In the genomic region with DNA sequence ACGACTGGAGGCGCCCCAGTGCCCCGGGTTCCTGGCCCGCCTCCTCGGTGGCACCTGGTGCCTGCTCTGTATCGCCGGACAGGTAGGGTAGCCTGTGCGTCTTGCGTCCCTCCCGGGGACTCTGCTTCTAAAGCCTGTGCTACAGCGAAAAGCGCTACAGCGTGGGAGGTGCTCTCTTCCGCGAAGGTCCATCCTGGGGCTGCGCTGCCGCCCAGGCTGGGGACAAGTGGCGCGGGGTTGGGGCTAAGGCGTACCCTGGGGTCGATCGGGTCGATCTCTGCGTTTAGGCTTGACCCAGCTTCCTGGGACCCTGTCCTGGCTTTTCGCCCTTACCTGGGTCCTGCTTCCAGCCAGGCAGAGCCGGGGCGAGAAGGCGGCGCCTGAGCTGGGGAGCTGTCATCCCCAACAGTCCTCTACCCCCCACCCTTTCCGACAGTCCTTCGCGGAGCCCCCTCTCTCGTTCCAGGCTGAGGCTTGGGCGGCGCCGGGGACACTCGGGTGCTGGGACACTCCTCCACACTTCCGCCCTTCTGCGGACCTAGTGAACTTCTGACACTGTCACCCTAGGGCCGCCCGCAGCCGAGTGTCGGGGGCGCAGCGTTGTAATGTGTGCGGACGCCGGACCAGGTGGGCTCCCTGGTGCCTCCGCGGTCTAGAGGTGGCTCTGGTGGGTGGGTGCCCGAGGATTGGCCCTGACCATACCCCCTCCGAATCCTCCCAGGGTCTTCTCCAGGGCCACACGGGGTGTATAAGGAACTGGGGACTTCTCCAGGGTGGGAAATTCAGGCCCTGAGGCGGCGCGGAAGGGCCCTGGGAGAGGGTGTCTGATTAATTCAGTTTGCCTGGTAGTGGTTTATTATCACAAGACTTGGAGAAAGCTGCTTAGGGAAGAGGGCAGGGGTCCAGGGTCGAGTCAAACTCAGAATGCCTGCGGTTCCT, we compare ENCODE assay signal across 13 cellular contexts.
DNase-seq lines count a peak whose midpoint lies in the region; ATAC-seq, FAIRE-seq and TF ChIP-seq lines count a peak whose summit lies in the region.
"Had no signal": no experiment of that assay in that cellular context is flagged by ENCODE, and none has a peak within 500 bp of the region (broad histone marks: within the 10 kb centered on the region; RNA-seq: fewer than 3 reads in every experiment).

No MANE protein-coding gene starts in this region.

- in situ Hi-C loops in HepG2 (cut with HindIII; ENCODE audit: extremely low pct_ligation_motif_present, low pct_unique_long_range_greater_than_20kb) = no loop called here

- POLR2A ChIA-PET in HepG2 (lab: Yijun Ruan, JAX) = no interaction called here

- CTCF ChIA-PET in HepG2 (lab: Yijun Ruan, JAX; ENCODE audit: low intra/inter-chr PET ratio, low total read pairs) = no interaction called here

- H3K4me3 ChIP-seq in liver (ENCODE audit: low read depth in 1 of 3, low read length in 3 of 3) (peak overlapping the region in 2 of 3 donors; percentile 23 to 54), HepG2 (replicated peaks in 1 of 3; ENCODE audit: insufficient read depth in 1 of 3, low read depth in 2 of 3, low read length in 3 of 3) (no peak overlapping the region), osteoblast (ENCODE audit: insufficient read depth, low read length) (no peak overlapping the region)

- H3K4me1 ChIP-seq in liver (ENCODE audit: control insufficient read depth in 4 of 4, insufficient read depth in 4 of 4, low read length in 3 of 4) = peaks cover 5 to 18% (median 14%) of the 10 kb centered on the region in 4 donors
- H3K4me1 ChIP-seq in HepG2 (ENCODE audit: insufficient read depth, low read length) = no peaks in the 10 kb centered on the region
- H3K4me1 ChIP-seq in osteoblast (ENCODE audit: insufficient read depth, low read length) = no peaks in the 10 kb centered on the region

- no peak for DNase-seq in HepG2 (ENCODE audit: low spot score)
- DNase-seq in left ventricle myocardium superior = peak; percentile 26
- DNase-seq in osteoblast (ENCODE audit: insufficient read length, low spot score, missing footprints) = peak; percentile 63
- DNase-seq in inferior parietal cortex (ENCODE audit: extremely low spot score) = no peak
- no peak for DNase-seq in activated CD4-positive, alpha-beta T cell treated with anti-CD3 and anti-CD28 coated beads for 1 hour
- DNase-seq in activated CD4-positive, CD25-positive, alpha-beta regulatory T cell treated with anti-CD3 and anti-CD28 coated beads, Interleukin-2, amount 50 U/mL, for 72 hours = no peak
- DNase-seq: ACHN; cortex of kidney; NK-92 treated with Interleukin-12 subunit alpha and Interleukin-12 subunit beta, amount 100 ng/mL, for 24 hours had no signal

- no peaks in the 10 kb centered on the region for H3K9me3 ChIP-seq in liver (ENCODE audit: control insufficient read depth in 4 of 4, low read length in 3 of 4)
- H3K9me3 ChIP-seq in HepG2 (ENCODE audit: low read length) = no peaks in the 10 kb centered on the region
- no peaks in the 10 kb centered on the region for H3K9me3 ChIP-seq in osteoblast (ENCODE audit: low read depth, low read length)

- no peaks in the 10 kb centered on the region for H4K20me1 ChIP-seq in HepG2 (ENCODE audit: insufficient read depth, low read length)
- no peaks in the 10 kb centered on the region for H4K20me1 ChIP-seq in osteoblast (ENCODE audit: insufficient read depth, low read length)

- peak overlapping the region; percentile 37 to 50 for H3K27ac ChIP-seq in liver (ENCODE audit: low read depth in 1 of 2, low read length in 2 of 2)
- H3K27ac ChIP-seq in HepG2 (ENCODE audit: extremely low read length, insufficient read depth, low read length) = no peak overlapping the region
- H3K27ac ChIP-seq in osteoblast (ENCODE audit: low read depth, low read length) = no peak overlapping the region

- no peak for ATAC-seq in HepG2
- ATAC-seq in left ventricle myocardium superior = peak; percentile 24
- ATAC-seq in GM21737 (IDR thresholded peaks at IDR 0.05; ENCODE audit: unreplicated experiment) = no peak

- 7% methylated on average over 58 of the region's 58 CpGs for WGBS in liver
- 58% methylated on average over 11 of the region's 58 CpGs for WGBS in HepG2 (ENCODE audit: low lambda C conversion rate)

- TF ChIP-seq EP300 in HepG2 (IDR thresholded peaks at IDR 0.05; ENCODE audit: low read depth in 2 of 2, low read length in 2 of 2) (no peak), HepG2 (CRISPR knock-in tag; IDR thresholded peaks at IDR 0.05; ENCODE audit: borderline replicate concordance) (no peak)

- intact Hi-C loops in HepG2 (cut with micrococcal nuclease; ENCODE audit: unreplicated experiment) (no loop called here), left ventricle myocardium superior (cut with micrococcal nuclease) (no loop called here)

- H3K9ac ChIP-seq in liver (ENCODE audit: low read depth in 1 of 2, low read length in 2 of 2) = no peak overlapping the region
- H3K9ac ChIP-seq in HepG2 (ENCODE audit: insufficient read depth, low read depth, low read length) = no peak overlapping the region

- no peaks in the 10 kb centered on the region for H3K79me2 ChIP-seq in HepG2 (ENCODE audit: insufficient read depth, low read length)
- H3K79me2 ChIP-seq in osteoblast (ENCODE audit: insufficient read depth, low read length) = no peaks in the 10 kb centered on the region

- H3K27me3 ChIP-seq in liver (ENCODE audit: control insufficient read depth in 4 of 4, insufficient read depth in 4 of 4, low read length in 3 of 4) (peaks cover 0 to 12% (median 4%) of the 10 kb centered on the region in 4 donors), HepG2 (ENCODE audit: control insufficient read depth in 1 of 2, insufficient read depth in 2 of 2, low read length in 2 of 2) (no peaks in the 10 kb centered on the region; a peak in 1 of 5 replicates), osteoblast (ENCODE audit: insufficient read depth, low read length) (peaks cover 34% of the 10 kb centered on the region)

- no TSS peak for BruUV-seq in HepG2 (replicated peaks; lab: Mats Ljungman, UMichigan)

- TF ChIP-seq RAD21 in liver (IDR thresholded peaks at IDR 0.05) (no peak), HepG2 (CRISPR knock-in tag; IDR thresholded peaks at IDR 0.05) (no peak)

- H3K4me2 ChIP-seq in HepG2 (ENCODE audit: low read depth, low read length) (no peak overlapping the region), osteoblast (ENCODE audit: insufficient read depth, low read length) (no peak overlapping the region)

- H3K36me3 ChIP-seq in liver (ENCODE audit: control insufficient read depth in 4 of 4, insufficient read depth in 3 of 4, low read depth in 1 of 4, low read length in 3 of 4) (no peaks in the 10 kb centered on the region), HepG2 (replicated peaks in 1 of 2; ENCODE audit: control insufficient read depth in 1 of 2, insufficient read depth in 2 of 2, low read length in 2 of 2) (no peaks in the 10 kb centered on the region), osteoblast (ENCODE audit: insufficient read depth, low read length) (no peaks in the 10 kb centered on the region)

- no peak for FAIRE-seq in HepG2 (lab: Jason Lieb, UNC)
- FAIRE-seq: islet of Langerhans, TTC549 had no signal

- no peak for TF ChIP-seq POLR2A in HepG2 (IDR thresholded peaks at IDR 0.05; ENCODE audit: insufficient read depth in 1 of 2, low read depth in 2 of 2, low read length in 2 of 2)

- no peak overlapping the region for H2AFZ ChIP-seq in HepG2 (ENCODE audit: low read length)
- no peak overlapping the region for H2AFZ ChIP-seq in osteoblast (ENCODE audit: low read length)

- no peak for TF ChIP-seq CTCF in liver (IDR thresholded peaks at IDR 0.05; ENCODE audit: low read depth, low read length, missing input control)
- no peak for TF ChIP-seq CTCF in HepG2 (CRISPR knock-in tag; IDR thresholded peaks at IDR 0.05)
- no peak for TF ChIP-seq CTCF in osteoblast (IDR thresholded peaks at IDR 0.05; ENCODE audit: extremely low read depth, low read depth, low read length)

TF ChIP-seq in liver, 16 proteins besides CTCF, POLR2A, EP300 and RAD21:
- TF ChIP-seq NR2F2 (IDR thresholded peaks at IDR 0.05) (peak; percentile 16), ZBTB33 (IDR thresholded peaks at IDR 0.05) (no peak), HNF4A (conservative IDR thresholded peaks at IDR 0.05) (no peak)

TF ChIP-seq in HepG2, 621 proteins besides CTCF, POLR2A, EP300 and RAD21 (continues in another document):
- TF ChIP-seq, protein P1, sequence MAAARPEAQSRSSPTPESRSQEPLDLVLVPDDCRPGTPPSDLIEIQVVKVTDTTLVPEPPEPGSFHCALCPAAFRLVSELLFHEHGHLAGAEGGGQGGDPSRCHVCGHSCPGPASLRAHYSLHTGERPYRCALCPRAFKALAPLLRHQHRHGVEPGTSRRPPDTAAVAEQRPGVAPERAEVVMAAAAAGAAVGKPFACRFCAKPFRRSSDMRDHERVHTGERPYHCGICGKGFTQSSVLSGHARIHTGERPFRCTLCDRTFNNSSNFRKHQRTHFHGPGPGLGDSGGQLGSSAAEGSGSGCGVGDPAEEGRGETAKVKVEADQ (CRISPR knock-in tag; IDR thresholded peaks at IDR 0.05; ENCODE audit: borderline replicate concordance) = no peak
- TF ChIP-seq, protein P2, sequence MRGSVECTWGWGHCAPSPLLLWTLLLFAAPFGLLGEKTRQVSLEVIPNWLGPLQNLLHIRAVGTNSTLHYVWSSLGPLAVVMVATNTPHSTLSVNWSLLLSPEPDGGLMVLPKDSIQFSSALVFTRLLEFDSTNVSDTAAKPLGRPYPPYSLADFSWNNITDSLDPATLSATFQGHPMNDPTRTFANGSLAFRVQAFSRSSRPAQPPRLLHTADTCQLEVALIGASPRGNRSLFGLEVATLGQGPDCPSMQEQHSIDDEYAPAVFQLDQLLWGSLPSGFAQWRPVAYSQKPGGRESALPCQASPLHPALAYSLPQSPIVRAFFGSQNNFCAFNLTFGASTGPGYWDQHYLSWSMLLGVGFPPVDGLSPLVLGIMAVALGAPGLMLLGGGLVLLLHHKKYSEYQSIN (CRISPR knock-in tag; IDR thresholded peaks at IDR 0.05; ENCODE audit: borderline replicate concordance) = no peak
- TF ChIP-seq RBAK (CRISPR knock-in tag; IDR thresholded peaks at IDR 0.05) = no peak
- TF ChIP-seq, protein P3, sequence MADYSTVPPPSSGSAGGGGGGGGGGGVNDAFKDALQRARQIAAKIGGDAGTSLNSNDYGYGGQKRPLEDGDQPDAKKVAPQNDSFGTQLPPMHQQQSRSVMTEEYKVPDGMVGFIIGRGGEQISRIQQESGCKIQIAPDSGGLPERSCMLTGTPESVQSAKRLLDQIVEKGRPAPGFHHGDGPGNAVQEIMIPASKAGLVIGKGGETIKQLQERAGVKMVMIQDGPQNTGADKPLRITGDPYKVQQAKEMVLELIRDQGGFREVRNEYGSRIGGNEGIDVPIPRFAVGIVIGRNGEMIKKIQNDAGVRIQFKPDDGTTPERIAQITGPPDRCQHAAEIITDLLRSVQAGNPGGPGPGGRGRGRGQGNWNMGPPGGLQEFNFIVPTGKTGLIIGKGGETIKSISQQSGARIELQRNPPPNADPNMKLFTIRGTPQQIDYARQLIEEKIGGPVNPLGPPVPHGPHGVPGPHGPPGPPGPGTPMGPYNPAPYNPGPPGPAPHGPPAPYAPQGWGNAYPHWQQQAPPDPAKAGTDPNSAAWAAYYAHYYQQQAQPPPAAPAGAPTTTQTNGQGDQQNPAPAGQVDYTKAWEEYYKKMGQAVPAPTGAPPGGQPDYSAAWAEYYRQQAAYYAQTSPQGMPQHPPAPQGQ (CRISPR knock-in tag; IDR thresholded peaks at IDR 0.05; ENCODE audit: borderline replicate concordance) = no peak
- no peak for TF ChIP-seq ZBTB8A (CRISPR knock-in tag; IDR thresholded peaks at IDR 0.05; ENCODE audit: borderline replicate concordance, low read depth)

Comparison
In these comparisons a context has a peak if more than half of its experiments do, and no peak if none do; other contexts are left out.
1. H3K27ac ChIP-seq: peak in liver (2 of 2); none in HepG2 (single experiment) and osteoblast (single experiment).
2. H3K4me3 ChIP-seq: peak in liver (2 of 3); none in HepG2 (0 of 3) and osteoblast (single experiment).
3. DNase-seq: peak in left ventricle myocardium superior (single experiment) and osteoblast (single experiment); none in HepG2 (single experiment), inferior parietal cortex (single experiment), activated CD4-positive, alpha-beta T cell treated with anti-CD3 and anti-CD28 coated beads for 1 hour (single experiment) and activated CD4-positive, CD25-positive, alpha-beta regulatory T cell treated with anti-CD3 and anti-CD28 coated beads, Interleukin-2, amount 50 U/mL, for 72 hours (single experiment).